ENCODE assay signal across 8 cellular contexts in genomic region chr14:20683125-20683895, GRCh38. TPM values are rescaled to one million over a fixed set of nuclear protein-coding genes. Genes with fewer than 3 reads are reported as not detected.
DNase-seq lines count a peak whose midpoint lies in the region; ATAC-seq and TF ChIP-seq lines count a peak whose summit lies in the region.

No MANE protein-coding gene starts in this region.

- no peaks in the 10 kb centered on the region for H3K27me3 ChIP-seq in RWPE2 (ENCODE audit: insufficient read depth, poor library complexity, severe bottlenecking)

- no peaks in the 10 kb centered on the region for H3K9me3 ChIP-seq in RWPE2 (ENCODE audit: severe bottlenecking)

- H3K4me1 ChIP-seq in RWPE2 (ENCODE audit: insufficient read depth, poor library complexity, severe bottlenecking): peaks cover 3% of the 10 kb centered on the region

- H3K27ac ChIP-seq in RWPE2 (ENCODE audit: poor library complexity, severe bottlenecking): peak overlapping the region; percentile 92

- peak; percentile 27 for ATAC-seq in GM21360 (IDR thresholded peaks at IDR 0.05; ENCODE audit: unreplicated experiment)
- peak; percentile 25 for ATAC-seq in RWPE2 (ENCODE audit: low read depth)

- H3K4me3 ChIP-seq in RWPE2 (ENCODE audit: severe bottlenecking): peak overlapping the region; percentile 80

- no peak for TF ChIP-seq CTCF in RWPE2 (IDR thresholded peaks at IDR 0.05; ENCODE audit: poor library complexity, severe bottlenecking)

- H3K36me3 ChIP-seq in RWPE2 (ENCODE audit: low read depth): no peaks in the 10 kb centered on the region

- peak; percentile 91 for DNase-seq in CMK (ENCODE audit: low read depth)
- DNase-seq in HT1080 (ENCODE audit: low read depth): peak; percentile 95
- no peak for DNase-seq in RWPE2 (ENCODE audit: low spot score)
- peak; percentile 60 for DNase-seq in activated effector memory CD4-positive, alpha-beta T cell treated with Interleukin-2 at 50 U/mL for 16 hours
- DNase-seq in germinal center (ENCODE audit: low spot score): peak; percentile 58
- peak; percentile 87 for DNase-seq in non-pigmented ciliary epithelial cell (ENCODE audit: low read depth)
- peak; percentile 96 for DNase-seq in superior temporal gyrus (ENCODE audit: extremely low spot score)

RNA-seq across cellular contexts. Expression of gene RNASE4, which starts 1.1 kb away (rescaled TPM):
- total RNA-seq in HT1080 (2014; rRNA removed; shearing (Covaris generic)): 0.82 and 0.87 TPM in 2 replicates
- 0.64 and 1.3 TPM in 2 replicates for polyA plus RNA-seq in HT1080 (2015; cell fraction: cytosol; rRNA removed)
- polyA plus RNA-seq in HT1080 (2015; cell fraction: nucleus; rRNA removed): 0.66 and 3.1 TPM in 2 replicates

RNA-seq across cellular contexts. Expression of gene ANG, which starts 5.3 kb away (rescaled TPM):
- total RNA-seq in HT1080 (2014; rRNA removed; shearing (Covaris generic)): 0.33 and 0.77 TPM in 2 replicates
- 1.1 and 2.3 TPM in 2 replicates for polyA plus RNA-seq in HT1080 (2015; cell fraction: cytosol; rRNA removed)
- 0.84 and 1.1 TPM in 2 replicates for polyA plus RNA-seq in HT1080 (2015; cell fraction: nucleus; rRNA removed)

RNA-seq across cellular contexts. Expression of gene OR6S1, which starts 41.8 kb away (rescaled TPM):
- not detected in 2 replicates for total RNA-seq in HT1080 (2014; rRNA removed; shearing (Covaris generic))
- not detected in 2 replicates for polyA plus RNA-seq in HT1080 (2015; cell fraction: cytosol; rRNA removed)
- not detected in 2 replicates for polyA plus RNA-seq in HT1080 (2015; cell fraction: nucleus; rRNA removed)
